Comparison of ENCODE assay signal across 10 cellular contexts in the genomic region with DNA sequence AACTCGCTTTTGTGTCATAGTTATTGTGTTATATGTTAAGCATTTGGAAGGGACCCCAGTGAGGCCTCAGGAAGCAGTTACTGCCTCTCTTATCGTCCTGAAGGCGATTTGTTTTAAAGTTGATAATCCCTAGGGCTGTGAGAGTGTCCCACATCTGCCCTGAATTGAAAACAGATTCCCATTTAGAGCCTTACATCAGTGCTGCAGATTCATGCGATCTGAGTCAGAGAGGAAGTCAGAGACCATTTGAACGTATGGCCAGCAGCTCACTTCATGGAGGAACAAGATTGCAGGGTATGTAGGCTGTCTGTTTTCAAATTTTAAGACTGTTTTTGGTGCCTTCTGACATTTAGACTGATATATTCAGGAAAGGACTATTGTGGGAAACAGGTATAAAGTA.
DNase-seq lines count a peak whose midpoint lies in the region; ATAC-seq, FAIRE-seq and TF ChIP-seq lines count a peak whose summit lies in the region.
"Had no signal": no experiment of that assay in that cellular context is flagged by ENCODE, and none has a peak within 500 bp of the region (broad histone marks: within the 10 kb centered on the region; RNA-seq: fewer than 3 reads in every experiment).

No MANE protein-coding gene starts in this region.

- no peak for ATAC-seq in K562
- peak; percentile 76 for ATAC-seq in left ventricle myocardium superior
- ATAC-seq in HG02840 (IDR thresholded peaks at IDR 0.05; ENCODE audit: low FRiP score, unreplicated experiment), result no peak
- no peak for ATAC-seq in HG03139 (IDR thresholded peaks at IDR 0.05; ENCODE audit: unreplicated experiment)
- ATAC-seq: activated naive CD8-positive, alpha-beta T cell treated with anti-CD3 and anti-CD28 coated beads, Interleukin-2, amount 50 U/mL, for 24 hours had no signal

- no peaks in the 10 kb centered on the region for H3K9me3 ChIP-seq in K562 (replicated peaks; ENCODE audit: control insufficient read depth, insufficient read depth, low read depth, low read length)
- no peaks in the 10 kb centered on the region for H3K9me3 ChIP-seq in subcutaneous abdominal adipose tissue (ENCODE audit: control insufficient read depth in 5 of 5, low read length in 5 of 5)
- H3K9me3 ChIP-seq: pancreas had no signal

- CTCF ChIA-PET in K562 (lab: Yijun Ruan, JAX; ENCODE audit: low intra/inter-chr PET ratio), result no interaction called here

- H3K9me1 ChIP-seq in K562 (ENCODE audit: control insufficient read depth, insufficient read depth, low read length), result no peaks in the 10 kb centered on the region

- H3K27ac ChIP-seq in K562 (ENCODE audit: extremely low read depth, low read depth, low read length), result no peak overlapping the region
- H3K27ac ChIP-seq in subcutaneous abdominal adipose tissue (ENCODE audit: low read depth, low read length), result peak overlapping the region; percentile 66
- H3K27ac ChIP-seq: pancreas had no signal

- 1% methylated on average over 5 of the region's 5 CpGs for WGBS in K562 (ENCODE audit: insufficient coverage, low coverage, missing lambda C conversion rate)

- no peak overlapping the region for H3K4me2 ChIP-seq in K562 (ENCODE audit: insufficient read depth, low read length)

- H3K4me3 ChIP-seq in K562, result no peak overlapping the region
- peak overlapping the region; percentile 7 to 61 (median 33) for H3K4me3 ChIP-seq in subcutaneous abdominal adipose tissue (ENCODE audit: low read depth in 1 of 5, low read length in 5 of 5)
- H3K4me3 ChIP-seq: pancreas had no signal

- no peak for FAIRE-seq in K562 (lab: Jason Lieb, UNC)
- FAIRE-seq: pancreas had no signal

- H3K27me3 ChIP-seq in K562 (ENCODE audit: control insufficient read depth in 2 of 2, insufficient read depth in 2 of 2, low read length in 2 of 2) (peaks cover 3 to 7% of the 10 kb centered on the region in 2 experiments; a peak in 3 of 5 replicates), subcutaneous abdominal adipose tissue (ENCODE audit: control insufficient read depth in 5 of 5, insufficient read depth in 4 of 5, low read length in 5 of 5) (peaks cover 0 to 6% (median 4%) of the 10 kb centered on the region in 5 donors)
- H3K27me3 ChIP-seq: pancreas had no signal

- H3K4me1 ChIP-seq in K562 (replicated peaks in 1 of 2; ENCODE audit: control insufficient read depth in 2 of 2, insufficient read depth in 2 of 2, low read length in 2 of 2) (no peaks in the 10 kb centered on the region), subcutaneous abdominal adipose tissue (ENCODE audit: control insufficient read depth in 5 of 5, insufficient read depth in 5 of 5, low read length in 5 of 5) (peaks cover 0 to 6% (median 3%) of the 10 kb centered on the region in 5 donors)
- H3K4me1 ChIP-seq: pancreas had no signal

- intact Hi-C loops in K562 (cut with micrococcal nuclease), result no loop called here
- intact Hi-C loops in left ventricle myocardium superior (cut with micrococcal nuclease), result no loop called here

- POLR2A ChIA-PET in K562 (lab: Yijun Ruan, JAX), result interaction anchor here (1.2 kb wide), 1 partner anchor 11 kb away, joined by 4 read pairs; no protein-coding TSS in a partner anchor

- BruUV-seq in K562 (replicated peaks; lab: Mats Ljungman, UMichigan), result no TSS peak

- in situ Hi-C loops in K562 (cut with MboI), result no loop called here

- no peak overlapping the region for H3K9ac ChIP-seq in K562 (ENCODE audit: insufficient read depth in 1 of 2, low read depth in 2 of 2, low read length in 2 of 2)
- peak overlapping the region in 1 of 5 donors; percentile 29 for H3K9ac ChIP-seq in subcutaneous abdominal adipose tissue (ENCODE audit: low read length in 5 of 5)

- no peak for TF ChIP-seq EP300 in K562 (IDR thresholded peaks at IDR 0.05; ENCODE audit: low read length)

- H3K79me2 ChIP-seq in K562 (ENCODE audit: control insufficient read depth, insufficient read depth, low read length), result no peaks in the 10 kb centered on the region

- H2AFZ ChIP-seq in K562 (ENCODE audit: low read depth, low read length), result no peak overlapping the region

- DNase-seq in HT1080 (ENCODE audit: low read depth) (peak; percentile 56), K562 (ENCODE audit: extremely low read depth in 1 of 4, low spot score in 3 of 4) (no peak), left ventricle myocardium superior (no peak), KG1 (lab: John Stamatoyannopoulos, UW) (no peak)
- DNase-seq in activated T-cell treated with anti-CD3 and anti-CD28 coated beads, Interleukin-2, amount 50 U/mL, for 48 hours, result no peak
- DNase-seq: activated naive CD8-positive, alpha-beta T cell treated with anti-CD3 and anti-CD28 coated beads, Interleukin-2, amount 50 U/mL, for 24 hours; pancreas had no signal

- TF ChIP-seq RAD21 in K562 (CRISPR knock-in tag; conservative IDR thresholded peaks at IDR 0.05 in 1 of 2, IDR thresholded peaks at IDR 0.05 in 1 of 2), result no peak

- H4K20me1 ChIP-seq in K562 (replicated peaks; ENCODE audit: control insufficient read depth, insufficient read depth, low read length), result no peaks in the 10 kb centered on the region

- no peak for TF ChIP-seq POLR2A in K562 (conservative IDR thresholded peaks at IDR 0.05)

- no peak for TF ChIP-seq CTCF in K562 (IDR thresholded peaks at IDR 0.05 in 2 of 3, conservative IDR thresholded peaks at IDR 0.05 in 1 of 3; ENCODE audit: insufficient read depth in 2 of 3, low read depth in 1 of 3, low read length in 3 of 3)

- H3K36me3 ChIP-seq in K562 (ENCODE audit: control insufficient read depth, insufficient read depth, low read length) (no peaks in the 10 kb centered on the region), subcutaneous abdominal adipose tissue (ENCODE audit: control insufficient read depth in 5 of 5, insufficient read depth in 5 of 5, low read length in 5 of 5) (no peaks in the 10 kb centered on the region)
- H3K36me3 ChIP-seq: pancreas had no signal

TF ChIP-seq in K562, 482 proteins besides CTCF, POLR2A, EP300 and RAD21:
- TF ChIP-seq GTF2A2 (tag; IDR thresholded peaks at IDR 0.05) (no peak), CBX1 (IDR thresholded peaks at IDR 0.05; ENCODE audit: low read depth) (no peak), LEF1 (IDR thresholded peaks at IDR 0.05) (no peak), SPI1 (IDR thresholded peaks at IDR 0.05; ENCODE audit: borderline replicate concordance, low read depth, low read length) (peak; percentile 22; the same call in 1 of the 2 replicates), ZZZ3 (IDR thresholded peaks at IDR 0.05) (no peak), SIX5 (IDR thresholded peaks at IDR 0.05; ENCODE audit: borderline replicate concordance in 1 of 2, insufficient read depth in 1 of 2, low read depth in 1 of 2, low read length in 2 of 2) (no peak)
